In genomic region chr13:24682353-24682752, GRCh38 we compare ENCODE assay signal across 27 cellular contexts. TPM values are rescaled to one million over a fixed set of nuclear protein-coding genes. Genes with fewer than 3 reads are reported as not detected.
"Had no signal": no experiment of that assay in that cellular context is flagged by ENCODE, and none has a peak within 500 bp of the region (broad histone marks: within the 10 kb centered on the region; RNA-seq: fewer than 3 reads in every experiment).

No MANE protein-coding gene starts in this region.

- H3K4me3 ChIP-seq: colonic mucosa, esophagus muscularis mucosa, heart right ventricle, left ventricle myocardium inferior, smooth muscle cell, thoracic aorta had no signal

- H3K9me3 Mint-ChIP-seq: activated CD4-positive, alpha-beta T cell treated with anti-CD3 and anti-CD28 coated beads, Interleukin-2, amount 10 ng/mL, durations not matched to agents 24 days and 14 days; activated naive CD4-positive, alpha-beta T cell treated with anti-CD3 and anti-CD28 coated beads, Interleukin-2, amount 10 ng/mL, durations not matched to agents 7 days and 5 days; activated naive CD8-positive, alpha-beta T cell treated with anti-CD3 and anti-CD28 coated beads, Interleukin-2, amount 50 U/mL, for 24 hours; activated T-cell treated with anti-CD3 and anti-CD28 coated beads, Interleukin-2, amount 50 U/mL, for 4 hours; memory B cell; stimulated activated naive B cell treated with anti-CD40 and anti-IgM and Interleukin-4, amounts not matched to agents 10 μg/mL and 1 μg/mL and 100 μg/mL, for 72 hours had no signal

- H3K4me2 ChIP-seq: smooth muscle cell had no signal

- DNase-seq: activated CD4-positive, alpha-beta T cell treated with anti-CD3 and anti-CD28 coated beads, Interleukin-2, amount 10 ng/mL, durations not matched to agents 24 days and 14 days; activated CD4-positive, CD25-positive, alpha-beta regulatory T cell; activated CD8-positive, alpha-beta memory T cell treated with anti-CD3 and anti-CD28 coated beads, Interleukin-2, amount 50 U/mL, for 4 hours; activated naive CD4-positive, alpha-beta T cell treated with anti-CD3 and anti-CD28 coated beads, Interleukin-2, amount 10 ng/mL, durations not matched to agents 7 days and 5 days; activated naive CD8-positive, alpha-beta T cell treated with anti-CD3 and anti-CD28 coated beads, Interleukin-2, amount 50 U/mL, for 24 hours; activated T-cell treated with anti-CD3 and anti-CD28 coated beads, Interleukin-2, amount 50 U/mL, for 4 hours; anterior cingulate cortex; brain microvascular endothelial cell; central memory CD4-positive, alpha-beta T cell; colonic mucosa; heart right ventricle; kidney glomerular epithelial cell; left ventricle myocardium inferior; naive thymus-derived CD4-positive, alpha-beta T cell; stimulated activated CD4-positive, alpha-beta T cell treated with anti-CD3 and anti-CD28 coated beads, Interleukin-4, amount 100 ng/mL, for 4 hours; stimulated activated naive B cell treated with anti-CD40 and anti-IgM and Interleukin-4, amounts not matched to agents 10 μg/mL and 1 μg/mL and 100 μg/mL, for 72 hours; T-helper 1 cell; T-helper 9 cell had no signal

- H2AFZ ChIP-seq: parathyroid adenoma had no signal

- H3K36me3 Mint-ChIP-seq: activated naive CD4-positive, alpha-beta T cell treated with anti-CD3 and anti-CD28 coated beads, Interleukin-2, amount 10 ng/mL, durations not matched to agents 7 days and 5 days; memory B cell; naive thymus-derived CD4-positive, alpha-beta T cell; stimulated activated naive B cell treated with anti-CD40 and anti-IgM and Interleukin-4, amounts not matched to agents 10 μg/mL and 1 μg/mL and 100 μg/mL, for 72 hours had no signal

- H3K9me3 ChIP-seq: colonic mucosa, esophagus muscularis mucosa, heart right ventricle, left ventricle myocardium inferior, neutrophil, thoracic aorta had no signal

- H3K9ac ChIP-seq: parathyroid adenoma had no signal

- H3K27ac ChIP-seq: brain microvascular endothelial cell, colonic mucosa, esophagus muscularis mucosa, heart right ventricle, left ventricle myocardium inferior, neutrophil, parathyroid adenoma, thoracic aorta had no signal

- H3K4me3 Mint-ChIP-seq: activated naive CD4-positive, alpha-beta T cell treated with anti-CD3 and anti-CD28 coated beads, Interleukin-2, amount 10 ng/mL, durations not matched to agents 7 days and 5 days; activated naive CD8-positive, alpha-beta T cell treated with anti-CD3 and anti-CD28 coated beads, Interleukin-2, amount 50 U/mL, for 24 hours; activated T-cell treated with anti-CD3 and anti-CD28 coated beads, Interleukin-2, amount 50 U/mL, for 4 hours; memory B cell; stimulated activated naive B cell treated with anti-CD40 and anti-IgM and Interleukin-4, amounts not matched to agents 10 μg/mL and 1 μg/mL and 100 μg/mL, for 72 hours had no signal

- ATAC-seq: activated naive CD8-positive, alpha-beta T cell treated with anti-CD3 and anti-CD28 coated beads, Interleukin-2, amount 50 U/mL, for 24 hours; activated T-cell treated with anti-CD3 and anti-CD28 coated beads, Interleukin-2, amount 50 U/mL, for 4 hours; naive thymus-derived CD4-positive, alpha-beta T cell; sciatic nerve; stimulated activated naive B cell treated with anti-CD40 and anti-IgM and Interleukin-4, amounts not matched to agents 10 μg/mL and 1 μg/mL and 100 μg/mL, for 72 hours had no signal

- H3K27ac Mint-ChIP-seq: activated naive CD8-positive, alpha-beta T cell treated with anti-CD3 and anti-CD28 coated beads, Interleukin-2, amount 50 U/mL, for 24 hours; memory B cell; stimulated activated naive B cell treated with anti-CD40 and anti-IgM and Interleukin-4, amounts not matched to agents 10 μg/mL and 1 μg/mL and 100 μg/mL, for 72 hours had no signal

- H3K36me3 ChIP-seq: brain microvascular endothelial cell, colonic mucosa, esophagus muscularis mucosa, heart right ventricle, left ventricle myocardium inferior, neutrophil, thoracic aorta had no signal

RNA-seq across cellular contexts. Expression of gene ATP12A, which starts 2.1 kb away (rescaled TPM):
- total RNA-seq: esophagus muscularis mucosa, heart right ventricle, left ventricle myocardium inferior, mucosa of gallbladder, sciatic nerve had no signal
- polyA plus RNA-seq: heart right ventricle; naive thymus-derived CD4-positive, alpha-beta T cell; urinary bladder had no signal
